ENCODE assay signal across 1 cellular context in the genomic region with DNA sequence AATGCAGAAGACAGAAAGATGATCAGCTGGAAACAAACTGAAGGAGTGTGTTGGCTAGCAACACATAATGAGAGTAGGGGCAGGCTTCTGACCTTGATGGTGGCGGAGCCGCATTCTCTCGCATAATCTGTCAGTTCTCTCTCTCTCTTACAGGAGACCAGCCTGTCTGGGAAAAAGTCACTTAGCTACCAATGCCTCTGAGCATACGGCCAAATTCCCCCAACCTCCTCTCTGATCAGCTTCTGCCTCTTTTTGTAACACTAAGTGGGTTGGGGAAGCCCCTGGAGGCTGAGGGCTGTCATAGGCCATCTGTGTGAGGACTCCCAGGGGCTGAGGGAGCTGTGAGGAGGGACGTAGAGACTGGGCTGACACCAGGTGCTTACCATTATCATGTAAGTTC.
A peak's percentile ranks its signal among the peaks of the same experiment; 100 is the strongest.
TF ChIP-seq lines count a peak whose summit lies in the region.

No MANE protein-coding gene starts in this region.

TF ChIP-seq in GM12878, 131 proteins besides CTCF, POLR2A, EP300 and RAD21 (continued from another document and continues in another):
- TF ChIP-seq ZBED1 (IDR thresholded peaks at IDR 0.05; ENCODE audit: borderline replicate concordance) (peak; percentile 50; the same call in 1 of the 2 replicates), RFX5 (IDR thresholded peaks at IDR 0.05; ENCODE audit: low read depth, low read length) (no peak), CHD2 (IDR thresholded peaks at IDR 0.05; ENCODE audit: borderline replicate concordance, low read depth, low read length) (peak; percentile 21; the same call in 1 of the 2 replicates), NR2F1 (conservative IDR thresholded peaks at IDR 0.05) (peak; percentile 74; the same call in 1 of the 2 replicates), NFYA (IDR thresholded peaks at IDR 0.05; ENCODE audit: borderline replicate concordance, low read depth, low read length) (no peak), STAT1 (conservative IDR thresholded peaks at IDR 0.05) (no peak), ZNF384 (IDR thresholded peaks at IDR 0.05; ENCODE audit: borderline replicate concordance, low read depth, low read length) (peak; percentile 33; the same call in 1 of the 2 replicates), SP1 (IDR thresholded peaks at IDR 0.05; ENCODE audit: low read depth, low read length) (no peak), TAF1 (IDR thresholded peaks at IDR 0.05; ENCODE audit: borderline replicate concordance, low read depth, low read length) (peak; percentile 31; the same call in 1 of the 2 replicates), ZNF622 (IDR thresholded peaks at IDR 0.05) (no peak), IKZF2 (IDR thresholded peaks at IDR 0.05) (peak; percentile 70 to 72; a peak in 3 of 4 replicates), POLR2AphosphoS5 (IDR thresholded peaks at IDR 0.05; ENCODE audit: low read length) (peak; percentile 72), YY1 (IDR thresholded peaks at IDR 0.05; ENCODE audit: low read depth, low read length) (peak; percentile 65), ETV6 (conservative IDR thresholded peaks at IDR 0.05 in 1 of 2, IDR thresholded peaks at IDR 0.05 in 1 of 2; ENCODE audit: borderline replicate concordance in 1 of 2, low read depth in 1 of 2) (no peak; a peak in 1 of 4 replicates), NBN (IDR thresholded peaks at IDR 0.05) (peak; percentile 76; the same call in 1 of the 2 replicates), RUNX3 (IDR thresholded peaks at IDR 0.05; ENCODE audit: low read length) (peak; percentile 66), PAX5 (IDR thresholded peaks at IDR 0.05; ENCODE audit: borderline replicate concordance, low read depth, low read length) (peak; percentile 33; the same call in 1 of the 2 replicates), SREBF2 (IDR thresholded peaks at IDR 0.05; ENCODE audit: low read length) (no peak), SMAD5 (IDR thresholded peaks at IDR 0.05; ENCODE audit: low read depth) (0 out of 2 replicates have a peak, but pooled peaks have one; percentile 22), NFIC (IDR thresholded peaks at IDR 0.05; ENCODE audit: low read depth, low read length) (no peak), POU2F2 (IDR thresholded peaks at IDR 0.05; ENCODE audit: borderline replicate concordance, low read depth, low read length) (peak; percentile 52; the same call in 1 of the 3 replicates), FOXM1 (IDR thresholded peaks at IDR 0.05; ENCODE audit: low read depth, low read length) (no peak), MEF2A (IDR thresholded peaks at IDR 0.05; ENCODE audit: insufficient read depth, low read depth, low read length) (0 out of 2 replicates have a peak, but pooled peaks have one; percentile 25), CBX5 (IDR thresholded peaks at IDR 0.05; ENCODE audit: low read depth) (peak; percentile 90), POLR2AphosphoS2 (IDR thresholded peaks at IDR 0.05; ENCODE audit: low read depth, low read length) (no peak), YBX1 (IDR thresholded peaks at IDR 0.05) (no peak), SUPT20H (IDR thresholded peaks at IDR 0.05; ENCODE audit: borderline replicate concordance, control insufficient read depth, low read depth, low read length) (no peak), EED (IDR thresholded peaks at IDR 0.05; ENCODE audit: low read depth) (peak; percentile 78), CHD1 (IDR thresholded peaks at IDR 0.05; ENCODE audit: low read depth, low read length) (no peak), SMAD1 (IDR thresholded peaks at IDR 0.05; ENCODE audit: low read depth, partially characterized antibody) (no peak), IRF4 (IDR thresholded peaks at IDR 0.05; ENCODE audit: low read depth, low read length) (no peak; the same call in 1 of the 2 replicates)
- TF ChIP-seq, protein P1, sequence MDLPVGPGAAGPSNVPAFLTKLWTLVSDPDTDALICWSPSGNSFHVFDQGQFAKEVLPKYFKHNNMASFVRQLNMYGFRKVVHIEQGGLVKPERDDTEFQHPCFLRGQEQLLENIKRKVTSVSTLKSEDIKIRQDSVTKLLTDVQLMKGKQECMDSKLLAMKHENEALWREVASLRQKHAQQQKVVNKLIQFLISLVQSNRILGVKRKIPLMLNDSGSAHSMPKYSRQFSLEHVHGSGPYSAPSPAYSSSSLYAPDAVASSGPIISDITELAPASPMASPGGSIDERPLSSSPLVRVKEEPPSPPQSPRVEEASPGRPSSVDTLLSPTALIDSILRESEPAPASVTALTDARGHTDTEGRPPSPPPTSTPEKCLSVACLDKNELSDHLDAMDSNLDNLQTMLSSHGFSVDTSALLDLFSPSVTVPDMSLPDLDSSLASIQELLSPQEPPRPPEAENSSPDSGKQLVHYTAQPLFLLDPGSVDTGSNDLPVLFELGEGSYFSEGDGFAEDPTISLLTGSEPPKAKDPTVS (IDR thresholded peaks at IDR 0.05; ENCODE audit: low read depth, low read length): 0 out of 2 replicates have a peak, but pooled peaks have one; percentile 18
- TF ChIP-seq, protein P2, sequence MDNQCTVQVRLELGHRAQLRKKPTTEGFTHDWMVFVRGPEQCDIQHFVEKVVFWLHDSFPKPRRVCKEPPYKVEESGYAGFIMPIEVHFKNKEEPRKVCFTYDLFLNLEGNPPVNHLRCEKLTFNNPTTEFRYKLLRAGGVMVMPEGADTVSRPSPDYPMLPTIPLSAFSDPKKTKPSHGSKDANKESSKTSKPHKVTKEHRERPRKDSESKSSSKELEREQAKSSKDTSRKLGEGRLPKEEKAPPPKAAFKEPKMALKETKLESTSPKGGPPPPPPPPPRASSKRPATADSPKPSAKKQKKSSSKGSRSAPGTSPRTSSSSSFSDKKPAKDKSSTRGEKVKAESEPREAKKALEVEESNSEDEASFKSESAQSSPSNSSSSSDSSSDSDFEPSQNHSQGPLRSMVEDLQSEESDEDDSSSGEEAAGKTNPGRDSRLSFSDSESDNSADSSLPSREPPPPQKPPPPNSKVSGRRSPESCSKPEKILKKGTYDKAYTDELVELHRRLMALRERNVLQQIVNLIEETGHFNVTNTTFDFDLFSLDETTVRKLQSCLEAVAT (IDR thresholded peaks at IDR 0.05): no peak; the same call in 1 of the 2 replicates
- TF ChIP-seq, protein P3, sequence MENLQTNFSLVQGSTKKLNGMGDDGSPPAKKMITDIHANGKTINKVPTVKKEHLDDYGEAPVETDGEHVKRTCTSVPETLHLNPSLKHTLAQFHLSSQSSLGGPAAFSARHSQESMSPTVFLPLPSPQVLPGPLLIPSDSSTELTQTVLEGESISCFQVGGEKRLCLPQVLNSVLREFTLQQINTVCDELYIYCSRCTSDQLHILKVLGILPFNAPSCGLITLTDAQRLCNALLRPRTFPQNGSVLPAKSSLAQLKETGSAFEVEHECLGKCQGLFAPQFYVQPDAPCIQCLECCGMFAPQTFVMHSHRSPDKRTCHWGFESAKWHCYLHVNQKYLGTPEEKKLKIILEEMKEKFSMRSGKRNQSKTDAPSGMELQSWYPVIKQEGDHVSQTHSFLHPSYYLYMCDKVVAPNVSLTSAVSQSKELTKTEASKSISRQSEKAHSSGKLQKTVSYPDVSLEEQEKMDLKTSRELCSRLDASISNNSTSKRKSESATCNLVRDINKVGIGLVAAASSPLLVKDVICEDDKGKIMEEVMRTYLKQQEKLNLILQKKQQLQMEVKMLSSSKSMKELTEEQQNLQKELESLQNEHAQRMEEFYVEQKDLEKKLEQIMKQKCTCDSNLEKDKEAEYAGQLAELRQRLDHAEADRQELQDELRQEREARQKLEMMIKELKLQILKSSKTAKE (IDR thresholded peaks at IDR 0.05; ENCODE audit: low read depth, poor library complexity, severe bottlenecking): no peak
- TF ChIP-seq, protein P4, sequence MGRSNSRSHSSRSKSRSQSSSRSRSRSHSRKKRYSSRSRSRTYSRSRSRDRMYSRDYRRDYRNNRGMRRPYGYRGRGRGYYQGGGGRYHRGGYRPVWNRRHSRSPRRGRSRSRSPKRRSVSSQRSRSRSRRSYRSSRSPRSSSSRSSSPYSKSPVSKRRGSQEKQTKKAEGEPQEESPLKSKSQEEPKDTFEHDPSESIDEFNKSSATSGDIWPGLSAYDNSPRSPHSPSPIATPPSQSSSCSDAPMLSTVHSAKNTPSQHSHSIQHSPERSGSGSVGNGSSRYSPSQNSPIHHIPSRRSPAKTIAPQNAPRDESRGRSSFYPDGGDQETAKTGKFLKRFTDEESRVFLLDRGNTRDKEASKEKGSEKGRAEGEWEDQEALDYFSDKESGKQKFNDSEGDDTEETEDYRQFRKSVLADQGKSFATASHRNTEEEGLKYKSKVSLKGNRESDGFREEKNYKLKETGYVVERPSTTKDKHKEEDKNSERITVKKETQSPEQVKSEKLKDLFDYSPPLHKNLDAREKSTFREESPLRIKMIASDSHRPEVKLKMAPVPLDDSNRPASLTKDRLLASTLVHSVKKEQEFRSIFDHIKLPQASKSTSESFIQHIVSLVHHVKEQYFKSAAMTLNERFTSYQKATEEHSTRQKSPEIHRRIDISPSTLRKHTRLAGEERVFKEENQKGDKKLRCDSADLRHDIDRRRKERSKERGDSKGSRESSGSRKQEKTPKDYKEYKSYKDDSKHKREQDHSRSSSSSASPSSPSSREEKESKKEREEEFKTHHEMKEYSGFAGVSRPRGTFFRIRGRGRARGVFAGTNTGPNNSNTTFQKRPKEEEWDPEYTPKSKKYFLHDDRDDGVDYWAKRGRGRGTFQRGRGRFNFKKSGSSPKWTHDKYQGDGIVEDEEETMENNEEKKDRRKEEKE (IDR thresholded peaks at IDR 0.05): no peak
- TF ChIP-seq, protein P5, sequence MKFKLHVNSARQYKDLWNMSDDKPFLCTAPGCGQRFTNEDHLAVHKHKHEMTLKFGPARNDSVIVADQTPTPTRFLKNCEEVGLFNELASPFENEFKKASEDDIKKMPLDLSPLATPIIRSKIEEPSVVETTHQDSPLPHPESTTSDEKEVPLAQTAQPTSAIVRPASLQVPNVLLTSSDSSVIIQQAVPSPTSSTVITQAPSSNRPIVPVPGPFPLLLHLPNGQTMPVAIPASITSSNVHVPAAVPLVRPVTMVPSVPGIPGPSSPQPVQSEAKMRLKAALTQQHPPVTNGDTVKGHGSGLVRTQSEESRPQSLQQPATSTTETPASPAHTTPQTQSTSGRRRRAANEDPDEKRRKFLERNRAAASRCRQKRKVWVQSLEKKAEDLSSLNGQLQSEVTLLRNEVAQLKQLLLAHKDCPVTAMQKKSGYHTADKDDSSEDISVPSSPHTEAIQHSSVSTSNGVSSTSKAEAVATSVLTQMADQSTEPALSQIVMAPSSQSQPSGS (IDR thresholded peaks at IDR 0.05; ENCODE audit: low read length): peak; percentile 16
- TF ChIP-seq, protein P6, sequence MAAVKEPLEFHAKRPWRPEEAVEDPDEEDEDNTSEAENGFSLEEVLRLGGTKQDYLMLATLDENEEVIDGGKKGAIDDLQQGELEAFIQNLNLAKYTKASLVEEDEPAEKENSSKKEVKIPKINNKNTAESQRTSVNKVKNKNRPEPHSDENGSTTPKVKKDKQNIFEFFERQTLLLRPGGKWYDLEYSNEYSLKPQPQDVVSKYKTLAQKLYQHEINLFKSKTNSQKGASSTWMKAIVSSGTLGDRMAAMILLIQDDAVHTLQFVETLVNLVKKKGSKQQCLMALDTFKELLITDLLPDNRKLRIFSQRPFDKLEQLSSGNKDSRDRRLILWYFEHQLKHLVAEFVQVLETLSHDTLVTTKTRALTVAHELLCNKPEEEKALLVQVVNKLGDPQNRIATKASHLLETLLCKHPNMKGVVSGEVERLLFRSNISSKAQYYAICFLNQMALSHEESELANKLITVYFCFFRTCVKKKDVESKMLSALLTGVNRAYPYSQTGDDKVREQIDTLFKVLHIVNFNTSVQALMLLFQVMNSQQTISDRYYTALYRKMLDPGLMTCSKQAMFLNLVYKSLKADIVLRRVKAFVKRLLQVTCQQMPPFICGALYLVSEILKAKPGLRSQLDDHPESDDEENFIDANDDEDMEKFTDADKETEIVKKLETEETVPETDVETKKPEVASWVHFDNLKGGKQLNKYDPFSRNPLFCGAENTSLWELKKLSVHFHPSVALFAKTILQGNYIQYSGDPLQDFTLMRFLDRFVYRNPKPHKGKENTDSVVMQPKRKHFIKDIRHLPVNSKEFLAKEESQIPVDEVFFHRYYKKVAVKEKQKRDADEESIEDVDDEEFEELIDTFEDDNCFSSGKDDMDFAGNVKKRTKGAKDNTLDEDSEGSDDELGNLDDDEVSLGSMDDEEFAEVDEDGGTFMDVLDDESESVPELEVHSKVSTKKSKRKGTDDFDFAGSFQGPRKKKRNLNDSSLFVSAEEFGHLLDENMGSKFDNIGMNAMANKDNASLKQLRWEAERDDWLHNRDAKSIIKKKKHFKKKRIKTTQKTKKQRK (IDR thresholded peaks at IDR 0.05; ENCODE audit: low read depth, low read length): 0 out of 2 replicates have a peak, but pooled peaks have one; percentile 24
- TF ChIP-seq, protein P7, sequence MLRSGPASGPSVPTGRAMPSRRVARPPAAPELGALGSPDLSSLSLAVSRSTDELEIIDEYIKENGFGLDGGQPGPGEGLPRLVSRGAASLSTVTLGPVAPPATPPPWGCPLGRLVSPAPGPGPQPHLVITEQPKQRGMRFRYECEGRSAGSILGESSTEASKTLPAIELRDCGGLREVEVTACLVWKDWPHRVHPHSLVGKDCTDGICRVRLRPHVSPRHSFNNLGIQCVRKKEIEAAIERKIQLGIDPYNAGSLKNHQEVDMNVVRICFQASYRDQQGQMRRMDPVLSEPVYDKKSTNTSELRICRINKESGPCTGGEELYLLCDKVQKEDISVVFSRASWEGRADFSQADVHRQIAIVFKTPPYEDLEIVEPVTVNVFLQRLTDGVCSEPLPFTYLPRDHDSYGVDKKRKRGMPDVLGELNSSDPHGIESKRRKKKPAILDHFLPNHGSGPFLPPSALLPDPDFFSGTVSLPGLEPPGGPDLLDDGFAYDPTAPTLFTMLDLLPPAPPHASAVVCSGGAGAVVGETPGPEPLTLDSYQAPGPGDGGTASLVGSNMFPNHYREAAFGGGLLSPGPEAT (IDR thresholded peaks at IDR 0.05; ENCODE audit: low read depth): peak; percentile 81; the same call in 1 of the 2 replicates
- TF ChIP-seq, protein P8, sequence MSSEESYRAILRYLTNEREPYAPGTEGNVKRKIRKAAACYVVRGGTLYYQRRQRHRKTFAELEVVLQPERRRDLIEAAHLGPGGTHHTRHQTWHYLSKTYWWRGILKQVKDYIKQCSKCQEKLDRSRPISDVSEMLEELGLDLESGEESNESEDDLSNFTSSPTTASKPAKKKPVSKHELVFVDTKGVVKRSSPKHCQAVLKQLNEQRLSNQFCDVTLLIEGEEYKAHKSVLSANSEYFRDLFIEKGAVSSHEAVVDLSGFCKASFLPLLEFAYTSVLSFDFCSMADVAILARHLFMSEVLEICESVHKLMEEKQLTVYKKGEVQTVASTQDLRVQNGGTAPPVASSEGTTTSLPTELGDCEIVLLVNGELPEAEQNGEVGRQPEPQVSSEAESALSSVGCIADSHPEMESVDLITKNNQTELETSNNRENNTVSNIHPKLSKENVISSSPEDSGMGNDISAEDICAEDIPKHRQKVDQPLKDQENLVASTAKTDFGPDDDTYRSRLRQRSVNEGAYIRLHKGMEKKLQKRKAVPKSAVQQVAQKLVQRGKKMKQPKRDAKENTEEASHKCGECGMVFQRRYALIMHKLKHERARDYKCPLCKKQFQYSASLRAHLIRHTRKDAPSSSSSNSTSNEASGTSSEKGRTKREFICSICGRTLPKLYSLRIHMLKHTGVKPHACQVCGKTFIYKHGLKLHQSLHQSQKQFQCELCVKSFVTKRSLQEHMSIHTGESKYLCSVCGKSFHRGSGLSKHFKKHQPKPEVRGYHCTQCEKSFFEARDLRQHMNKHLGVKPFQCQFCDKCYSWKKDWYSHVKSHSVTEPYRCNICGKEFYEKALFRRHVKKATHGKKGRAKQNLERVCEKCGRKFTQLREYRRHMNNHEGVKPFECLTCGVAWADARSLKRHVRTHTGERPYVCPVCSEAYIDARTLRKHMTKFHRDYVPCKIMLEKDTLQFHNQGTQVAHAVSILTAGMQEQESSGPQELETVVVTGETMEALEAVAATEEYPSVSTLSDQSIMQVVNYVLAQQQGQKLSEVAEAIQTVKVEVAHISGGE (CRISPR knock-in tag; IDR thresholded peaks at IDR 0.05): no peak
